1 cellular context compared by ENCODE assay signal in genomic region chr17:75109407-75110236, GRCh38.
A peak's percentile ranks its signal among the peaks of the same experiment; 100 is the strongest.
TF ChIP-seq lines count a peak whose summit lies in the region.

TSS of gene ARMC7 (plus strand) at chr17:75109969. CDS start at chr17:75110289, 320 bp downstream.

TF ChIP-seq in HepG2, 621 proteins besides CTCF, POLR2A, EP300 and RAD21 (continued from another document and continues in another):
- peak; percentile 20; the same call in 1 of the 2 replicates for TF ChIP-seq HNF1B (CRISPR knock-in tag; IDR thresholded peaks at IDR 0.05)
- TF ChIP-seq SNAPC2 (CRISPR knock-in tag; IDR thresholded peaks at IDR 0.05) = no peak
- peak; percentile 45; the same call in 1 of the 2 replicates for TF ChIP-seq ZNF264 (CRISPR knock-in tag; IDR thresholded peaks at IDR 0.05)
- TF ChIP-seq U2AF2 (IDR thresholded peaks at IDR 0.05; ENCODE audit: low read depth, low read length) = no peak
- TF ChIP-seq ZNF367 (CRISPR knock-in tag; IDR thresholded peaks at IDR 0.05; ENCODE audit: borderline replicate concordance) = 0 out of 2 replicates have a peak, but pooled peaks have one; percentile 50
- no peak for TF ChIP-seq GATAD2A (CRISPR knock-in tag; IDR thresholded peaks at IDR 0.05)
- no peak for TF ChIP-seq TBX3 (IDR thresholded peaks at IDR 0.05; ENCODE audit: borderline replicate concordance)
- TF ChIP-seq, protein P1, sequence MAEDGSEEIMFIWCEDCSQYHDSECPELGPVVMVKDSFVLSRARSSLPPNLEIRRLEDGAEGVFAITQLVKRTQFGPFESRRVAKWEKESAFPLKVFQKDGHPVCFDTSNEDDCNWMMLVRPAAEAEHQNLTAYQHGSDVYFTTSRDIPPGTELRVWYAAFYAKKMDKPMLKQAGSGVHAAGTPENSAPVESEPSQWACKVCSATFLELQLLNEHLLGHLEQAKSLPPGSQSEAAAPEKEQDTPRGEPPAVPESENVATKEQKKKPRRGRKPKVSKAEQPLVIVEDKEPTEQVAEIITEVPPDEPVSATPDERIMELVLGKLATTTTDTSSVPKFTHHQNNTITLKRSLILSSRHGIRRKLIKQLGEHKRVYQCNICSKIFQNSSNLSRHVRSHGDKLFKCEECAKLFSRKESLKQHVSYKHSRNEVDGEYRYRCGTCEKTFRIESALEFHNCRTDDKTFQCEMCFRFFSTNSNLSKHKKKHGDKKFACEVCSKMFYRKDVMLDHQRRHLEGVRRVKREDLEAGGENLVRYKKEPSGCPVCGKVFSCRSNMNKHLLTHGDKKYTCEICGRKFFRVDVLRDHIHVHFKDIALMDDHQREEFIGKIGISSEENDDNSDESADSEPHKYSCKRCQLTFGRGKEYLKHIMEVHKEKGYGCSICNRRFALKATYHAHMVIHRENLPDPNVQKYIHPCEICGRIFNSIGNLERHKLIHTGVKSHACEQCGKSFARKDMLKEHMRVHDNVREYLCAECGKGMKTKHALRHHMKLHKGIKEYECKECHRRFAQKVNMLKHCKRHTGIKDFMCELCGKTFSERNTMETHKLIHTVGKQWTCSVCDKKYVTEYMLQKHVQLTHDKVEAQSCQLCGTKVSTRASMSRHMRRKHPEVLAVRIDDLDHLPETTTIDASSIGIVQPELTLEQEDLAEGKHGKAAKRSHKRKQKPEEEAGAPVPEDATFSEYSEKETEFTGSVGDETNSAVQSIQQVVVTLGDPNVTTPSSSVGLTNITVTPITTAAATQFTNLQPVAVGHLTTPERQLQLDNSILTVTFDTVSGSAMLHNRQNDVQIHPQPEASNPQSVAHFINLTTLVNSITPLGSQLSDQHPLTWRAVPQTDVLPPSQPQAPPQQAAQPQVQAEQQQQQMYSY (CRISPR knock-in tag; IDR thresholded peaks at IDR 0.05) = peak; percentile 79
- TF ChIP-seq JUND (CRISPR knock-in tag; IDR thresholded peaks at IDR 0.05) = 0 out of 2 replicates have a peak, but pooled peaks have one; percentile 3
- peak; percentile 91 for TF ChIP-seq ZNF558 (CRISPR knock-in tag; IDR thresholded peaks at IDR 0.05; ENCODE audit: borderline replicate concordance)
- no peak for TF ChIP-seq HDAC6 (IDR thresholded peaks at IDR 0.05; ENCODE audit: low read depth, low read length)
- peak; percentile 60 for TF ChIP-seq MYC (CRISPR knock-in tag; IDR thresholded peaks at IDR 0.05; ENCODE audit: borderline replicate concordance)
- TF ChIP-seq ZNF333 (CRISPR knock-in tag; IDR thresholded peaks at IDR 0.05; ENCODE audit: borderline replicate concordance) = no peak; the same call in 1 of the 2 replicates
- TF ChIP-seq, protein P2, sequence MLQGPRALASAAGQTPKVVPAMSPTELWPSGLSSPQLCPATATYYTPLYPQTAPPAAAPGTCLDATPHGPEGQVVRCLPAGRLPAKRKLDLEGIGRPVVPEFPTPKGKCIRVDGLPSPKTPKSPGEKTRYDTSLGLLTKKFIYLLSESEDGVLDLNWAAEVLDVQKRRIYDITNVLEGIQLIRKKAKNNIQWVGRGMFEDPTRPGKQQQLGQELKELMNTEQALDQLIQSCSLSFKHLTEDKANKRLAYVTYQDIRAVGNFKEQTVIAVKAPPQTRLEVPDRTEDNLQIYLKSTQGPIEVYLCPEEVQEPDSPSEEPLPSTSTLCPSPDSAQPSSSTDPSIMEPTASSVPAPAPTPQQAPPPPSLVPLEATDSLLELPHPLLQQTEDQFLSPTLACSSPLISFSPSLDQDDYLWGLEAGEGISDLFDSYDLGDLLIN (CRISPR knock-in tag; IDR thresholded peaks at IDR 0.05; ENCODE audit: borderline replicate concordance) = no peak
- 0 out of 2 replicates have a peak, but pooled peaks have one; percentile 40 for TF ChIP-seq ZFYVE20 (CRISPR knock-in tag; IDR thresholded peaks at IDR 0.05; ENCODE audit: borderline replicate concordance, low read depth)
- peak; percentile 30 for TF ChIP-seq SRSF1 (optimal IDR thresholded peaks at IDR 0.05; ENCODE audit: low read depth, low read length)
- TF ChIP-seq ZNF570 (CRISPR knock-in tag; IDR thresholded peaks at IDR 0.05; ENCODE audit: borderline replicate concordance) = no peak
- no peak for TF ChIP-seq KDM1A (CRISPR knock-in tag; IDR thresholded peaks at IDR 0.05)
- peak; percentile 75 for TF ChIP-seq XRCC5 (optimal IDR thresholded peaks at IDR 0.05; ENCODE audit: low read length)
- TF ChIP-seq HMG20B (CRISPR knock-in tag; conservative IDR thresholded peaks at IDR 0.05) = peak; percentile 22; the same call in 1 of the 2 replicates
- no peak for TF ChIP-seq ZNF674 (CRISPR knock-in tag; IDR thresholded peaks at IDR 0.05; ENCODE audit: low read depth)
- TF ChIP-seq, protein P3, sequence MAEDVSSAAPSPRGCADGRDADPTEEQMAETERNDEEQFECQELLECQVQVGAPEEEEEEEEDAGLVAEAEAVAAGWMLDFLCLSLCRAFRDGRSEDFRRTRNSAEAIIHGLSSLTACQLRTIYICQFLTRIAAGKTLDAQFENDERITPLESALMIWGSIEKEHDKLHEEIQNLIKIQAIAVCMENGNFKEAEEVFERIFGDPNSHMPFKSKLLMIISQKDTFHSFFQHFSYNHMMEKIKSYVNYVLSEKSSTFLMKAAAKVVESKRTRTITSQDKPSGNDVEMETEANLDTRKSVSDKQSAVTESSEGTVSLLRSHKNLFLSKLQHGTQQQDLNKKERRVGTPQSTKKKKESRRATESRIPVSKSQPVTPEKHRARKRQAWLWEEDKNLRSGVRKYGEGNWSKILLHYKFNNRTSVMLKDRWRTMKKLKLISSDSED (CRISPR knock-in tag; IDR thresholded peaks at IDR 0.05) = no peak; the same call in 1 of the 2 replicates
- TF ChIP-seq TBX2 (CRISPR knock-in tag; IDR thresholded peaks at IDR 0.05; ENCODE audit: borderline replicate concordance) = peak; percentile 86; the same call in 1 of the 2 replicates
- TF ChIP-seq SSRP1 (CRISPR knock-in tag; IDR thresholded peaks at IDR 0.05) = no peak
- TF ChIP-seq, protein P4, sequence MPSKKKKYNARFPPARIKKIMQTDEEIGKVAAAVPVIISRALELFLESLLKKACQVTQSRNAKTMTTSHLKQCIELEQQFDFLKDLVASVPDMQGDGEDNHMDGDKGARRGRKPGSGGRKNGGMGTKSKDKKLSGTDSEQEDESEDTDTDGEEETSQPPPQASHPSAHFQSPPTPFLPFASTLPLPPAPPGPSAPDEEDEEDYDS (CRISPR knock-in tag; IDR thresholded peaks at IDR 0.05) = peak; percentile 83
- no peak for TF ChIP-seq SRSF9 (IDR thresholded peaks at IDR 0.05; ENCODE audit: borderline replicate concordance, insufficient read depth, low read depth, low read length, poor library complexity, severe bottlenecking)
- no peak for TF ChIP-seq ZNF644 (CRISPR knock-in tag; IDR thresholded peaks at IDR 0.05; ENCODE audit: low read depth)
- peak; percentile 93 for TF ChIP-seq RBFOX2 (IDR thresholded peaks at IDR 0.05; ENCODE audit: low read depth, low read length)
- peak; percentile 73 for TF ChIP-seq TAF1 (CRISPR knock-in tag; IDR thresholded peaks at IDR 0.05)
- TF ChIP-seq ZFP1 (CRISPR knock-in tag; IDR thresholded peaks at IDR 0.05) = 0 out of 2 replicates have a peak, but pooled peaks have one; percentile 25
- no peak for TF ChIP-seq ATRX (CRISPR knock-in tag; IDR thresholded peaks at IDR 0.05; ENCODE audit: borderline replicate concordance)
- TF ChIP-seq ZNF670 (CRISPR knock-in tag; IDR thresholded peaks at IDR 0.05; ENCODE audit: borderline replicate concordance) = no peak; the same call in 1 of the 2 replicates
- no peak for TF ChIP-seq ZNF280B (CRISPR knock-in tag; IDR thresholded peaks at IDR 0.05; ENCODE audit: borderline replicate concordance)
- peak; percentile 80; the same call in 1 of the 2 replicates for TF ChIP-seq AKNA (CRISPR knock-in tag; IDR thresholded peaks at IDR 0.05; ENCODE audit: borderline replicate concordance)
- TF ChIP-seq EED (CRISPR knock-in tag; IDR thresholded peaks at IDR 0.05) = peak; percentile 50
- TF ChIP-seq ZNF468 (CRISPR knock-in tag; IDR thresholded peaks at IDR 0.05) = no peak
- TF ChIP-seq, protein P5, sequence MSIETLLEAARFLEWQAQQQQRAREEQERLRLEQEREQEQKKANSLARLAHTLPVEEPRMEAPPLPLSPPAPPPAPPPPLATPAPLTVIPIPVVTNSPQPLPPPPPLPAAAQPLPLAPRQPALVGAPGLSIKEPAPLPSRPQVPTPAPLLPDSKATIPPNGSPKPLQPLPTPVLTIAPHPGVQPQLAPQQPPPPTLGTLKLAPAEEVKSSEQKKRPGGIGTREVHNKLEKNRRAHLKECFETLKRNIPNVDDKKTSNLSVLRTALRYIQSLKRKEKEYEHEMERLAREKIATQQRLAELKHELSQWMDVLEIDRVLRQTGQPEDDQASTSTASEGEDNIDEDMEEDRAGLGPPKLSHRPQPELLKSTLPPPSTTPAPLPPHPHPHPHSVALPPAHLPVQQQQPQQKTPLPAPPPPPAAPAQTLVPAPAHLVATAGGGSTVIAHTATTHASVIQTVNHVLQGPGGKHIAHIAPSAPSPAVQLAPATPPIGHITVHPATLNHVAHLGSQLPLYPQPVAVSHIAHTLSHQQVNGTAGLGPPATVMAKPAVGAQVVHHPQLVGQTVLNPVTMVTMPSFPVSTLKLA (IDR thresholded peaks at IDR 0.05) = no peak
- TF ChIP-seq, protein P6, sequence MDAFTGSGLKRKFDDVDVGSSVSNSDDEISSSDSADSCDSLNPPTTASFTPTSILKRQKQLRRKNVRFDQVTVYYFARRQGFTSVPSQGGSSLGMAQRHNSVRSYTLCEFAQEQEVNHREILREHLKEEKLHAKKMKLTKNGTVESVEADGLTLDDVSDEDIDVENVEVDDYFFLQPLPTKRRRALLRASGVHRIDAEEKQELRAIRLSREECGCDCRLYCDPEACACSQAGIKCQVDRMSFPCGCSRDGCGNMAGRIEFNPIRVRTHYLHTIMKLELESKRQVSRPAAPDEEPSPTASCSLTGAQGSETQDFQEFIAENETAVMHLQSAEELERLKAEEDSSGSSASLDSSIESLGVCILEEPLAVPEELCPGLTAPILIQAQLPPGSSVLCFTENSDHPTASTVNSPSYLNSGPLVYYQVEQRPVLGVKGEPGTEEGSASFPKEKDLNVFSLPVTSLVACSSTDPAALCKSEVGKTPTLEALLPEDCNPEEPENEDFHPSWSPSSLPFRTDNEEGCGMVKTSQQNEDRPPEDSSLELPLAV (CRISPR knock-in tag; conservative IDR thresholded peaks at IDR 0.05; ENCODE audit: low read depth) = no peak
- peak; percentile 64 for TF ChIP-seq IKZF4 (CRISPR knock-in tag; IDR thresholded peaks at IDR 0.05; ENCODE audit: borderline replicate concordance, low read depth, not compliant biosample characterization)
- TF ChIP-seq, protein P7, sequence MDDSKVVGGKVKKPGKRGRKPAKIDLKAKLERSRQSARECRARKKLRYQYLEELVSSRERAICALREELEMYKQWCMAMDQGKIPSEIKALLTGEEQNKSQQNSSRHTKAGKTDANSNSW (CRISPR knock-in tag; IDR thresholded peaks at IDR 0.05; ENCODE audit: borderline replicate concordance) = no peak
- TF ChIP-seq GABPA (IDR thresholded peaks at IDR 0.05; ENCODE audit: low read depth, low read length) = peak; percentile 76
- TF ChIP-seq GABPA (CRISPR knock-in tag; IDR thresholded peaks at IDR 0.05; ENCODE audit: low read depth) = peak; percentile 78
